16 cellular contexts compared by ENCODE assay signal in the genomic region with DNA sequence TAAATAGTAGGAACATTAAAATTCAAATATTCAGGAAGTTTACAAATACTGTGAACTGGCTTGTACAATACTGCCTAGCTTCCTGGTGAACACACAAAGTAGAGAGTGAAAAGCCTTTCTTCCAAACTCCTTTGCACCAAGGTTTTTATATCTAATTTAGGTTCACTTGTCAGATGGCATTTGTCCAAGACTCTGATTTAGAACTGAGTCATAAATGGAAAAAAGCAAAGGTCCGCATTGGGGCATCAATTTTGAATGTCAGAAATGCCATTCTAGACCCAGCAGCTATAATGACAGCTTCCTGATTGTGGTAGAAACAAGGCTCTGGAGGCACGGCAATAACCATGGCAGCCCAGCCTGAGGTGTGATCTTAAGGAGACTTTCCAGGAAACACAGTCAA.
DNase-seq lines count a peak whose midpoint lies in the region; ATAC-seq, FAIRE-seq and TF ChIP-seq lines count a peak whose summit lies in the region.
"Had no signal": no experiment of that assay in that cellular context is flagged by ENCODE, and none has a peak within 500 bp of the region (broad histone marks: within the 10 kb centered on the region; RNA-seq: fewer than 3 reads in every experiment).

No MANE protein-coding gene starts in this region.

- H3K4me1 Mint-ChIP-seq in glutamatergic neuron (ENCODE audit: low read depth, unreplicated experiment), result peaks cover 27% of the 10 kb centered on the region
- H3K4me1 Mint-ChIP-seq: natural killer cell had no signal

- no peak overlapping the region for H3K4me3 Mint-ChIP-seq in glutamatergic neuron (ENCODE audit: unreplicated experiment)
- H3K4me3 Mint-ChIP-seq: natural killer cell had no signal

- H3K4me2 ChIP-seq in A549 (peak overlapping the region; percentile 26), OCI-LY7 (ENCODE audit: low read length) (no peak overlapping the region)
- H3K4me2 ChIP-seq: smooth muscle cell had no signal

- H4K20me1 ChIP-seq in OCI-LY7 (ENCODE audit: insufficient read depth, low read length), result no peaks in the 10 kb centered on the region

- WGBS in A549 (ENCODE audit: missing lambda C conversion rate), result 27% methylated on average over 2 of the region's 2 CpGs

- no peak overlapping the region for H2AFZ ChIP-seq in OCI-LY7 (ENCODE audit: low read length)

- TF ChIP-seq POLR2A in A549 (IDR thresholded peaks at IDR 0.05; ENCODE audit: low read length), result no peak

- peaks cover 2% of the 10 kb centered on the region for H3K9me3 Mint-ChIP-seq in glutamatergic neuron (ENCODE audit: unreplicated experiment)
- H3K9me3 Mint-ChIP-seq: natural killer cell had no signal

- POLR2A ChIA-PET in A549 (lab: Yijun Ruan, JAX), result interaction anchor here (1.2 kb wide), 1 partner anchor 161 kb away, joined by 3 read pairs; no protein-coding TSS in a partner anchor
- POLR2A ChIA-PET in OCI-LY7 (lab: Charles Lee), result interaction anchor here (0.5 to 0.9 kb wide), 2 partner anchors 10 to 512 kb away, joined by 3 read pairs; no protein-coding TSS in a partner anchor

- TF ChIP-seq CTCF in A549 (IDR thresholded peaks at IDR 0.05) (no peak), astrocyte of the cerebellum (IDR thresholded peaks at IDR 0.05; ENCODE audit: low read depth, low read length, missing control alignments) (no peak), glutamatergic neuron (IDR thresholded peaks at IDR 0.05; ENCODE audit: partially characterized antibody, unreplicated experiment) (no peak), OCI-LY7 (conservative IDR thresholded peaks at IDR 0.05; ENCODE audit: low read length) (no peak)

- H3K27ac ChIP-seq in A549 (0 out of 6 replicates have a peak overlapping the region, but pooled peaks of 1 of the 2 experiments have one; percentile 9), OCI-LY7 (ENCODE audit: low read depth, low read length, poor library complexity, severe bottlenecking) (no peak overlapping the region)
- H3K27ac ChIP-seq: upper lobe of right lung had no signal

- H3K9me3 ChIP-seq in A549 (no peaks in the 10 kb centered on the region), OCI-LY7 (ENCODE audit: low read length) (no peaks in the 10 kb centered on the region)
- H3K9me3 ChIP-seq: MG63, upper lobe of right lung had no signal

- no peak for TF ChIP-seq EP300 in A549 (IDR thresholded peaks at IDR 0.05)

- no peaks in the 10 kb centered on the region for H3K79me2 ChIP-seq in OCI-LY7 (ENCODE audit: insufficient read depth, low read depth, low read length)

- H3K9me2 ChIP-seq in OCI-LY7 (ENCODE audit: insufficient read depth, low read length), result no peaks in the 10 kb centered on the region

- ATAC-seq in A549, result peak; percentile 27 to 38; a peak in 4 of 6 replicates
- ATAC-seq: natural killer cell, upper lobe of right lung had no signal

- intact Hi-C loops in OCI-LY7 (cut with micrococcal nuclease; ENCODE audit: unreplicated experiment), result no loop called here

- H3K36me3 Mint-ChIP-seq in glutamatergic neuron (ENCODE audit: unreplicated experiment), result peaks cover 4% of the 10 kb centered on the region
- H3K36me3 Mint-ChIP-seq: natural killer cell had no signal

- in situ Hi-C loops in astrocyte of the cerebellum (cut with HindIII; ENCODE audit: low sequenced_read_pairs), result no loop called here

- peaks cover 5% of the 10 kb centered on the region for H3K27me3 Mint-ChIP-seq in glutamatergic neuron (ENCODE audit: unreplicated experiment)

- peak overlapping the region; percentile 62 for H3K27ac Mint-ChIP-seq in glutamatergic neuron (ENCODE audit: unreplicated experiment)
- H3K27ac Mint-ChIP-seq: natural killer cell had no signal

- no peak for TF ChIP-seq RAD21 in A549 (conservative IDR thresholded peaks at IDR 0.05 in 1 of 2, IDR thresholded peaks at IDR 0.05 in 1 of 2)

- H3K4me3 ChIP-seq in A549 (no peak overlapping the region), astrocyte of the cerebellum (ENCODE audit: low read depth, low read length) (no peak overlapping the region), OCI-LY7 (ENCODE audit: low read depth, low read length, poor library complexity, severe bottlenecking) (no peak overlapping the region)
- H3K4me3 ChIP-seq: MG63, smooth muscle cell, upper lobe of right lung had no signal

- CTCF ChIA-PET in A549 (lab: Yijun Ruan, JAX) (interaction anchor here (1.1 to 2.0 kb wide), 4 partner anchors 9 to 543 kb away, joined by 3 to 7 read pairs (median 6); no protein-coding TSS in a partner anchor), OCI-LY7 (lab: Charles Lee; ENCODE audit: unreplicated experiment) (no interaction called here)

- no TSS peak for BruUV-seq in OCI-LY7 (replicated peaks; lab: Mats Ljungman, UMichigan)

- peaks cover 12% of the 10 kb centered on the region; the same call in 1 of the 2 replicates for H3K36me3 ChIP-seq in OCI-LY7 (ENCODE audit: insufficient read depth, low read length)

- H3K4me1 ChIP-seq in A549 (peaks cover 17% of the 10 kb centered on the region), OCI-LY7 (ENCODE audit: insufficient read depth, low read length, poor library complexity, severe bottlenecking) (no peaks in the 10 kb centered on the region)
- H3K4me1 ChIP-seq: upper lobe of right lung had no signal

- peak in 1 of 2 experiments; percentile 35 for DNase-seq in A549 (ENCODE audit: low read depth in 1 of 2, low spot score in 1 of 2)
- peak; percentile 22 for DNase-seq in HT-29 (ENCODE audit: low spot score)
- DNase-seq in astrocyte of the cerebellum (ENCODE audit: low read depth), result peak; percentile 28
- DNase-seq in glutamatergic neuron, result no peak
- no peak for DNase-seq in activated gamma-delta T cell (lab: John Stamatoyannopoulos, UW)
- no peak for DNase-seq in germinal center (ENCODE audit: low spot score)
- no peak for DNase-seq in mucosa of gallbladder (ENCODE audit: low spot score)
- DNase-seq in OCI-LY7 (ENCODE audit: low spot score), result no peak
- DNase-seq: activated CD8-positive, alpha-beta memory T cell treated with anti-CD3 and anti-CD28 coated beads, Interleukin-2, amount 50 U/mL, for 48 hours; MG63; natural killer cell; Right ventricle myocardium superior; upper lobe of right lung had no signal

- no peak for FAIRE-seq in A549 (lab: Jason Lieb, UNC)
- FAIRE-seq: G401.6, keratinocyte had no signal

TF ChIP-seq in A549, 52 proteins besides CTCF, POLR2A, EP300 and RAD21:
- no peak for TF ChIP-seq SMC3 (IDR thresholded peaks at IDR 0.05)
- TF ChIP-seq FOSL2 (IDR thresholded peaks at IDR 0.05), result no peak
- peak; percentile 27; the same call in 1 of the 2 replicates for TF ChIP-seq FOSL2 (CRISPR knock-in tag; IDR thresholded peaks at IDR 0.05)

Comparison
In these comparisons a context has a peak if more than half of its experiments do, and no peak if none do; other contexts are left out.
1. DNase-seq: peak in HT-29 (single experiment) and astrocyte of the cerebellum (single experiment); none in glutamatergic neuron (single experiment), activated gamma-delta T cell (single experiment), germinal center (single experiment), mucosa of gallbladder (single experiment) and OCI-LY7 (single experiment).